Comparison of ENCODE assay signal across 30 cellular contexts in genomic region chr11:123181075-123181474, GRCh38. TPM values are rescaled to one million over a fixed set of nuclear protein-coding genes. Genes with fewer than 3 reads are reported as not detected.
DNase-seq lines count a peak whose midpoint lies in the region; ATAC-seq and TF ChIP-seq lines count a peak whose summit lies in the region.
"Had no signal": no experiment of that assay in that cellular context is flagged by ENCODE, and none has a peak within 500 bp of the region (broad histone marks: within the 10 kb centered on the region; RNA-seq: fewer than 3 reads in every experiment).

No MANE protein-coding gene starts in this region.

- peak overlapping the region; percentile 22; the same call in 1 of the 2 replicates for H2BK20ac ChIP-seq in IMR-90 (ENCODE audit: low read depth, low read length)

- no TSS peak for BruUV-seq in IMR-90 (replicated peaks; lab: Mats Ljungman, UMichigan)
- BruUV-seq in MCF 10A (replicated peaks; lab: Mats Ljungman, UMichigan): no TSS peak

- H2AK9ac ChIP-seq in IMR-90 (replicated peaks; ENCODE audit: low read depth, low read length, poor library complexity): peak overlapping the region; percentile 80

- peak; percentile 2; the same call in 1 of the 2 replicates for ATAC-seq in IMR-90 (ENCODE audit: low read depth)
- ATAC-seq in esophagus mucosa: no peak
- no peak for ATAC-seq in activated CD4-positive, CD25-positive, alpha-beta regulatory T cell treated with anti-CD3 and anti-CD28 coated beads, Interleukin-2, amount 50 U/mL, for 24 hours
- ATAC-seq: activated T-cell treated with anti-CD3 and anti-CD28 coated beads, Interleukin-2, amount 50 U/mL, for 4 hours; HepG2 had no signal

- intact Hi-C loops in IMR-90 (cut with micrococcal nuclease) (no loop called here), MCF 10A (cut with micrococcal nuclease) (no loop called here)

- H4K91ac ChIP-seq in IMR-90 (ENCODE audit: insufficient read depth, low read depth, low read length): peak overlapping the region; percentile 43; the same call in 1 of the 2 replicates
- H4K91ac ChIP-seq in mesenchymal stem cell (ENCODE audit: low read length): no peak overlapping the region

- peaks cover 39% of the 10 kb centered on the region for H3K4me1 ChIP-seq in IMR-90 (ENCODE audit: control insufficient read depth, insufficient read depth, low read length)
- H3K4me1 ChIP-seq in mesenchymal stem cell (ENCODE audit: control insufficient read depth, insufficient read depth, low read depth, low read length): peaks cover 20% of the 10 kb centered on the region
- peaks cover 60% of the 10 kb centered on the region for H3K4me1 ChIP-seq in stomach smooth muscle (ENCODE audit: control insufficient read depth, insufficient read depth, low read length)

- 0 out of 2 replicates have a peak overlapping the region, but pooled peaks have one; percentile 62 for H3K23ac ChIP-seq in IMR-90 (ENCODE audit: low read depth, low read length)
- H3K23ac ChIP-seq in mesenchymal stem cell (ENCODE audit: low read length in 2 of 2): no peak overlapping the region

- H2AFZ ChIP-seq in IMR-90 (replicated peaks; ENCODE audit: low read length, poor library complexity) (no peak overlapping the region), mesenchymal stem cell (ENCODE audit: low read depth, low read length) (no peak overlapping the region)

- H2BK120ac ChIP-seq in IMR-90 (ENCODE audit: low read depth, low read length) (no peak overlapping the region), mesenchymal stem cell (ENCODE audit: low read depth, low read length) (no peak overlapping the region)

- peaks cover 66% of the 10 kb centered on the region for H3K4me1 Mint-ChIP-seq in MCF 10A (ENCODE audit: insufficient read depth, unreplicated experiment)
- H3K4me1 Mint-ChIP-seq: activated CD4-positive, alpha-beta T cell treated with anti-CD3 and anti-CD28 coated beads, Interleukin-2, amount 10 ng/mL, durations not matched to agents 24 days and 14 days; memory B cell had no signal

- H3K9me3 ChIP-seq in IMR-90 (ENCODE audit: control insufficient read depth, insufficient read depth, low read length) (no peaks in the 10 kb centered on the region), mesenchymal stem cell (ENCODE audit: control insufficient read depth, low read length) (no peaks in the 10 kb centered on the region), stomach smooth muscle (ENCODE audit: control insufficient read depth in 2 of 2, low read length in 2 of 2) (no peaks in the 10 kb centered on the region)
- H3K9me3 ChIP-seq: adrenal gland; BLaER1 treated with 17β-estradiol and CSF1 and Interleukin-3, amounts not matched to agents 10 nM and 100 nM had no signal

- peak overlapping the region in 1 of 2 experiments; percentile 56 for H2BK12ac ChIP-seq in mesenchymal stem cell (ENCODE audit: low read length in 2 of 2)

- H4K5ac ChIP-seq in IMR-90 (ENCODE audit: low read depth, low read length): peak overlapping the region; percentile 9

- TF ChIP-seq CTCF in IMR-90 (conservative IDR thresholded peaks at IDR 0.05; ENCODE audit: low read depth, low read length): no peak
- TF ChIP-seq CTCF in MCF 10A (IDR thresholded peaks at IDR 0.05; ENCODE audit: unreplicated experiment): no peak

- H4K8ac ChIP-seq in IMR-90 (ENCODE audit: low read depth in 2 of 2, low read length in 2 of 2): peak overlapping the region; percentile 14 to 19; a peak in 3 of 4 replicates
- peak overlapping the region; percentile 61 for H4K8ac ChIP-seq in mesenchymal stem cell (ENCODE audit: low read length)

- DNase-seq in IMR-90 (no peak), MCF 10A (ENCODE audit: unreplicated experiment) (no peak), mesenchymal stem cell (no peak)
- DNase-seq in activated CD8-positive, alpha-beta memory T cell treated with anti-CD3 and anti-CD28 coated beads for 24 hours: no peak
- DNase-seq in activated effector memory CD4-positive, alpha-beta T cell treated with anti-CD3 and anti-CD28 coated beads, Interleukin-2, amount 50 U/mL, for 16 hours: no peak
- DNase-seq: activated CD4-positive, alpha-beta T cell treated with anti-CD3 and anti-CD28 coated beads, Interleukin-2, amount 10 ng/mL, durations not matched to agents 24 days and 14 days; activated naive CD4-positive, alpha-beta T cell; activated T-cell treated with anti-CD3 and anti-CD28 coated beads, Interleukin-2, amount 50 U/mL, for 4 hours; effector memory CD4-positive, alpha-beta T cell; GF-D8; Kasumi-1; MV-4-11; naive B cell; NCI-H146; NCI-H2107; NCI-H446; NCI-H82; nucleus accumbens; stimulated activated CD4-positive, alpha-beta T cell treated with anti-CD3 and anti-CD28 coated beads, Interleukin-2, amount 100 ng/mL, for 24 hours; trophoblast cell had no signal

- POLR2A ChIA-PET in IMR-90 (lab: Charles Lee; ENCODE audit: unreplicated experiment): no interaction called here
- POLR2A ChIA-PET in MCF 10A (lab: Yijun Ruan, JAX): interaction anchor here (0.6 to 3.5 kb wide), 5 partner anchors 8 to 58 kb away, joined by 3 to 18 read pairs (median 5); partner anchors contain the start of gene CLMP

- H2BK5ac ChIP-seq in IMR-90 (ENCODE audit: low read depth, low read length, poor library complexity, severe bottlenecking) (peak overlapping the region; percentile 14), mesenchymal stem cell (ENCODE audit: low read depth, low read length, poor library complexity, severe bottlenecking) (no peak overlapping the region)

- no peaks in the 10 kb centered on the region for H3K9me3 Mint-ChIP-seq in MCF 10A (ENCODE audit: unreplicated experiment)
- H3K9me3 Mint-ChIP-seq: activated T-cell treated with anti-CD3 and anti-CD28 coated beads, Interleukin-2, amount 50 U/mL, for 4 hours; T-helper 2 cell treated with Interferon-gamma antibody and Interleukin-4, amounts not matched to agents 5 μg/mL and 100 μg/mL, for 36 hours had no signal

- H3K79me1 ChIP-seq in IMR-90 (ENCODE audit: low read depth in 1 of 2, low read length in 2 of 2) (peaks cover 35 to 96% of the 10 kb centered on the region in 2 experiments), mesenchymal stem cell (replicated peaks; ENCODE audit: low read length, poor library complexity, severe bottlenecking) (peaks cover 21% of the 10 kb centered on the region)

- in situ Hi-C loops in IMR-90 (cut with MboI; ENCODE audit: low sequenced_read_pairs): loop anchor here (25.0 kb wide), 2 partner anchors 494 to 994 kb away; no protein-coding TSS in a partner anchor

- peak overlapping the region; percentile 6 for H3K4ac ChIP-seq in IMR-90 (ENCODE audit: low read depth, low read length)
- H3K4ac ChIP-seq in mesenchymal stem cell (ENCODE audit: low read depth in 1 of 2, low read length in 2 of 2): no peak overlapping the region

- no peak overlapping the region for H3K56ac ChIP-seq in IMR-90 (ENCODE audit: extremely low read depth, insufficient read depth, low read length)

- no peak overlapping the region for H3K4me3 ChIP-seq in IMR-90 (ENCODE audit: insufficient read depth, low read depth, low read length)
- no peak overlapping the region for H3K4me3 ChIP-seq in mesenchymal stem cell (ENCODE audit: insufficient read depth in 1 of 2, low read depth in 1 of 2, low read length in 2 of 2)
- peak overlapping the region; percentile 3 to 28 for H3K4me3 ChIP-seq in stomach smooth muscle (ENCODE audit: low read length in 2 of 2)
- H3K4me3 ChIP-seq: adrenal gland; BLaER1 treated with 17β-estradiol and CSF1 and Interleukin-3, amounts not matched to agents 10 nM and 100 nM; coronary artery had no signal

- dilution Hi-C loops in IMR-90 (cut with HindIII; ENCODE audit: low sequenced_read_pairs, unreplicated experiment): no loop called here

- H3K9ac ChIP-seq in IMR-90 (ENCODE audit: low read depth, low read length) (no peak overlapping the region), mesenchymal stem cell (ENCODE audit: low read length) (peak overlapping the region; percentile 39), stomach smooth muscle (ENCODE audit: low read length in 2 of 2) (no peak overlapping the region)
- H3K9ac ChIP-seq: BLaER1 treated with 17β-estradiol and CSF1 and Interleukin-3, amounts not matched to agents 10 nM and 100 nM had no signal

- peak overlapping the region; percentile 42 for H3K14ac ChIP-seq in IMR-90 (replicated peaks; ENCODE audit: low read depth, low read length)
- peak overlapping the region in 1 of 2 experiments; percentile 57 for H3K14ac ChIP-seq in mesenchymal stem cell (ENCODE audit: low read length in 2 of 2)

- no peaks in the 10 kb centered on the region for H3K27me3 Mint-ChIP-seq in MCF 10A (ENCODE audit: insufficient read depth, unreplicated experiment)

- peaks cover 49% of the 10 kb centered on the region for H3K9me1 ChIP-seq in IMR-90 (ENCODE audit: insufficient read depth, low read length)

- peaks cover 71% of the 10 kb centered on the region for H3K36me3 ChIP-seq in IMR-90 (ENCODE audit: control insufficient read depth, insufficient read depth, low read length)
- peaks cover 0 to 86% of the 10 kb centered on the region in 2 experiments for H3K36me3 ChIP-seq in mesenchymal stem cell (ENCODE audit: control insufficient read depth in 1 of 2, insufficient read depth in 2 of 2, low read depth in 1 of 2, low read length in 2 of 2)
- H3K36me3 ChIP-seq in stomach smooth muscle (ENCODE audit: control insufficient read depth in 2 of 2, insufficient read depth in 2 of 2, low read length in 2 of 2): peaks cover 2 to 6% of the 10 kb centered on the region in 2 donors
- H3K36me3 ChIP-seq: adrenal gland; BLaER1 treated with 17β-estradiol and CSF1 and Interleukin-3, amounts not matched to agents 10 nM and 100 nM had no signal

- peak overlapping the region; percentile 36; the same call in 2 of the 3 replicates for H2BK15ac ChIP-seq in IMR-90 (ENCODE audit: low read depth, low read length)
- H2BK15ac ChIP-seq in mesenchymal stem cell (ENCODE audit: low read depth, poor library complexity, severe bottlenecking): no peak overlapping the region

- H3K18ac ChIP-seq in IMR-90 (ENCODE audit: low read depth, low read length): peak overlapping the region; percentile 20
- no peak overlapping the region for H3K18ac ChIP-seq in mesenchymal stem cell (ENCODE audit: low read depth in 1 of 2, low read length in 2 of 2)

- H3K36me3 Mint-ChIP-seq in MCF 10A (ENCODE audit: insufficient read depth, unreplicated experiment): peaks cover 5% of the 10 kb centered on the region
- H3K36me3 Mint-ChIP-seq: memory B cell, naive B cell had no signal

- no peak for TF ChIP-seq RAD21 in IMR-90 (IDR thresholded peaks at IDR 0.05; ENCODE audit: low read length)

- WGBS in IMR-90 (ENCODE audit: extremely low coverage in 2 of 2, insufficient read length in 1 of 2), 2 experiments: 100% methylated on average over 3 of the region's 4 CpGs; no CpG with 5 or more reads in 1 of the 2 experiments
- WGBS in mesenchymal stem cell: 98% methylated on average over 4 of the region's 4 CpGs

- H3K27ac Mint-ChIP-seq in MCF 10A (ENCODE audit: low read depth, unreplicated experiment): peak overlapping the region; percentile 68
- H3K27ac Mint-ChIP-seq: activated CD4-positive, alpha-beta T cell treated with anti-CD3 and anti-CD28 coated beads, Interleukin-2, amount 10 ng/mL, durations not matched to agents 24 days and 14 days; memory B cell; T-helper 2 cell treated with Interferon-gamma antibody and Interleukin-4, amounts not matched to agents 5 μg/mL and 100 μg/mL, for 36 hours had no signal

- H3K4me2 ChIP-seq in IMR-90 (ENCODE audit: low read depth, low read length): 0 out of 2 replicates have a peak overlapping the region, but pooled peaks have one; percentile 17
- H3K4me2 ChIP-seq in mesenchymal stem cell (ENCODE audit: low read length, poor library complexity, severe bottlenecking): no peak overlapping the region
- H3K4me2 ChIP-seq: BLaER1 treated with 17β-estradiol and CSF1 and Interleukin-3, amounts not matched to agents 10 nM and 100 nM had no signal

- no peak for TF ChIP-seq POLR2A in IMR-90 (IDR thresholded peaks at IDR 0.05; ENCODE audit: low read depth, low read length)

- H3K4me3 Mint-ChIP-seq in MCF 10A (ENCODE audit: unreplicated experiment): no peak overlapping the region
- H3K4me3 Mint-ChIP-seq: activated CD4-positive, alpha-beta T cell treated with anti-CD3 and anti-CD28 coated beads, Interleukin-2, amount 10 ng/mL, durations not matched to agents 24 days and 14 days; activated T-cell treated with anti-CD3 and anti-CD28 coated beads, Interleukin-2, amount 50 U/mL, for 4 hours; memory B cell; T-helper 2 cell treated with Interferon-gamma antibody and Interleukin-4, amounts not matched to agents 5 μg/mL and 100 μg/mL, for 36 hours had no signal

- H2AK5ac ChIP-seq in IMR-90 (ENCODE audit: low read depth, low read length): peak overlapping the region; percentile 67
- no peak overlapping the region for H2AK5ac ChIP-seq in mesenchymal stem cell (ENCODE audit: low read length, severe bottlenecking)

- CTCF ChIA-PET in IMR-90 (lab: Yijun Ruan, JAX) (no interaction called here), MCF 10A (lab: Yijun Ruan, JAX) (interaction anchor here (0.6 to 1.8 kb wide), 5 partner anchors 15 to 274 kb away, joined by 3 to 11 read pairs (median 3); no protein-coding TSS in a partner anchor)

- peaks cover 47% of the 10 kb centered on the region for H4K20me1 ChIP-seq in IMR-90 (ENCODE audit: insufficient read depth, low read length)
- H4K20me1 ChIP-seq: BLaER1 treated with 17β-estradiol and CSF1 and Interleukin-3, amounts not matched to agents 10 nM and 100 nM had no signal

- H3K27ac ChIP-seq in IMR-90 (ENCODE audit: insufficient read depth, low read length) (peak overlapping the region; percentile 47), mesenchymal stem cell (ENCODE audit: low read length, poor library complexity, severe bottlenecking) (no peak overlapping the region), stomach smooth muscle (ENCODE audit: low read length) (peak overlapping the region; percentile 60)
- H3K27ac ChIP-seq: adrenal gland; BLaER1 treated with 17β-estradiol and CSF1 and Interleukin-3, amounts not matched to agents 10 nM and 100 nM; coronary artery; VCaP had no signal

- H3K27me3 ChIP-seq in IMR-90 (ENCODE audit: control insufficient read depth, insufficient read depth, low read length) (no peaks in the 10 kb centered on the region), mesenchymal stem cell (ENCODE audit: control insufficient read depth in 1 of 2, insufficient read depth in 1 of 2, low read length in 2 of 2) (no peaks in the 10 kb centered on the region), stomach smooth muscle (ENCODE audit: control insufficient read depth in 1 of 2, insufficient read depth in 2 of 2, low read length in 2 of 2) (no peaks in the 10 kb centered on the region)
- H3K27me3 ChIP-seq: adrenal gland had no signal

RNA-seq across cellular contexts. Expression of gene CLMP, which starts 14.0 kb away (rescaled TPM):
- total RNA-seq in IMR-90 (2012; rRNA removed) (54.7 and 56.1 TPM in 2 replicates), MCF 10A (2022) (86.1 and 91.9 TPM in 2 replicates), esophagus mucosa (3.7 TPM)
- polyA plus RNA-seq in IMR-90 (2012; rRNA removed): 78.9 and 95.7 TPM in 2 replicates
- 50.5 and 121 TPM in 2 replicates for polyA plus RNA-seq in IMR-90 (2012; cell fraction: cytosol; rRNA removed)
- polyA plus RNA-seq in IMR-90 (2012; cell fraction: nucleus; rRNA removed; ENCODE audit: low replicate concordance): 20.7 and 92.9 TPM in 2 replicates
- polyA plus RNA-seq in mesenchymal stem cell (2013, experiment 1 of 2): 46.5 TPM
- polyA plus RNA-seq in mesenchymal stem cell (2013, experiment 2 of 2): 48.1 TPM
- total RNA-seq: HepG2 had no signal
- polyA plus RNA-seq: HepG2 had no signal

Comparison
In these comparisons a context has a peak if more than half of its experiments do, and no peak if none do; other contexts are left out.
1. H3K4me3 ChIP-seq: peak in stomach smooth muscle (2 of 2); none in IMR-90 (single experiment) and mesenchymal stem cell (0 of 2).
2. RNA of gene CLMP, which starts 14.0 kb away (total RNA-seq): 86.1 to 91.9 TPM in MCF 10A and 54.7 to 56.1 TPM in IMR-90; 3.7 TPM in esophagus mucosa (single experiment); every median in the first group is over 10 times any median in the second.